8 cellular contexts compared by ENCODE assay signal in the genomic region with DNA sequence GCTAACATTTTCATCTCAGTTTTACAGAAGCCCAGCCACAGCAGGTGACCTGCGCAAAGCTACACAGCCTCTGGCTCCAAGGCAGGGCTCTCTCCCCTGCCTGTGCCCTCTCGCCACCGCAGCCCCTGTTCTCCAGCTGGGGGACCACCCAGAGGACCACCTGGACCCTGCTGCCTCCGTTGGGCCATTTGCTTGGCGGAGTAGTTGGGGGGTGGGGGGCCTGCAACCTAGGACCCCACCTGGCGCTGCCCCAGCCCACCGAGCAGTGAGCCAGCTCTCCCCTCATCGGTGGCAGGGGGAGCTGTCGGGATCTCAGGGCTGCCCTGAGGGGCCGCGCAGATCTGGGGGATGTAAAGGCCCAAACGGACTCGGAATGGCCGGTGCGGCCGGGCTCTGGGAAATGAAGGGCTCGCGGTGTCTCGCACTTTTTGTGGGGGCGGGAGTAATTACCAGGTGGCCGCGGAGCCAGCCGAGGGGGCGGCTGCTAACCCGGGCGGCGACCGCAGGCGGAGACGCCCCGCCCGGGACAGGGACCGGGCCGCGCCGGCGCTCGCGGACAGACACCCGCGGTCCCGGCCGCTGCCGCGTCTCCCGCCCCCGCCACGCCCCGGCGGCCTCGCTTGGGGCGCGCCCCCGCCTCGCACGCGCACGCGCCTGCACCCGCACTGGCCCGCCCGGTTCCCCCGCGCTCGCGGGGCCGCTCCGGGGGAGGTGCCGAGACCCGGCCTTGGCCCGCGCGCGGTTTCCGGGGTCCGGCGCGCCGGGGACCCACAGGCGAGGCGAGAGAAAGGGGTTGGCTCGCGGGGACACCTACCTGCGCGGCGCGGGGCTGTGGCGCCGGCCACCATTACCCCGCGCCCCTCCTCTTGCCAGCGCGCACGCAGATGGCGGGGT. TPM values are rescaled to one million over a fixed set of nuclear protein-coding genes. Genes with fewer than 3 reads are reported as not detected.
A peak's percentile ranks its signal among the peaks of the same experiment; 100 is the strongest.
DNase-seq lines count a peak whose midpoint lies in the region; ATAC-seq and TF ChIP-seq lines count a peak whose summit lies in the region.

No MANE protein-coding gene starts in this region.

- H3K4me2 ChIP-seq in PC-9: peak overlapping the region; percentile 64

- H3K4me3 Mint-ChIP-seq in immature natural killer cell: peak overlapping the region; percentile 78 to 86 (median 80)
- H3K4me3 Mint-ChIP-seq in stimulated activated effector memory CD8-positive, alpha-beta T cell treated with anti-CD3 and anti-CD28 coated beads, Interleukin-12 subunit alpha, Interleukin-12 subunit beta, amount 100 ng/mL, for 72 hours: peak overlapping the region; percentile 62

- H3K36me3 ChIP-seq in PC-9 (ENCODE audit: low read depth) (no peaks in the 10 kb centered on the region), brain microvascular endothelial cell (replicated peaks) (no peaks in the 10 kb centered on the region)

- DNase-seq in activated effector memory CD4-positive, alpha-beta T cell treated with anti-CD3 and anti-CD28 coated beads, Interleukin-2, amount 50 U/mL, for 16 hours: peak; percentile 86
- DNase-seq in activated effector memory CD4-positive, alpha-beta T cell treated with Interleukin-2 at 50 U/mL for 16 hours: no peak
- peak in 1 of 2 experiments; percentile 3 for DNase-seq in PC-9
- DNase-seq in brain microvascular endothelial cell: no peak
- peak; percentile 71 to 74 (median 73) for DNase-seq in immature natural killer cell
- peak in 1 of 2 donors; percentile 74 for DNase-seq in stimulated activated effector memory CD8-positive, alpha-beta T cell treated with anti-CD3 and anti-CD28 coated beads, Interleukin-12 subunit alpha, Interleukin-12 subunit beta, amount 100 ng/mL, for 72 hours (ENCODE audit: low spot score in 2 of 2)

- intact Hi-C loops in PC-9 (cut with micrococcal nuclease; ENCODE audit: unreplicated experiment): no loop called here

- no peaks in the 10 kb centered on the region for H3K9me3 Mint-ChIP-seq in immature natural killer cell
- no peaks in the 10 kb centered on the region for H3K9me3 Mint-ChIP-seq in stimulated activated effector memory CD8-positive, alpha-beta T cell treated with anti-CD3 and anti-CD28 coated beads, Interleukin-12 subunit alpha, Interleukin-12 subunit beta, amount 100 ng/mL, for 72 hours

- H3K9me2 ChIP-seq in PC-9 (ENCODE audit: insufficient read depth): no peaks in the 10 kb centered on the region

- H3K36me3 Mint-ChIP-seq in immature natural killer cell: peaks cover 0 to 6% (median 0%) of the 10 kb centered on the region in 3 donors
- peaks cover 66% of the 10 kb centered on the region for H3K36me3 Mint-ChIP-seq in stimulated activated effector memory CD8-positive, alpha-beta T cell treated with anti-CD3 and anti-CD28 coated beads, Interleukin-12 subunit alpha, Interleukin-12 subunit beta, amount 100 ng/mL, for 72 hours

- H3K4me1 Mint-ChIP-seq in immature natural killer cell: peaks cover 72 to 92% of the 10 kb centered on the region in 2 donors
- peaks cover 85% of the 10 kb centered on the region for H3K4me1 Mint-ChIP-seq in stimulated activated effector memory CD8-positive, alpha-beta T cell treated with anti-CD3 and anti-CD28 coated beads, Interleukin-12 subunit alpha, Interleukin-12 subunit beta, amount 100 ng/mL, for 72 hours

- no peaks in the 10 kb centered on the region for H4K20me1 ChIP-seq in PC-9 (ENCODE audit: insufficient read depth)

- H3K27me3 Mint-ChIP-seq in immature natural killer cell (ENCODE audit: low read depth in 3 of 3): peaks cover 27 to 50% (median 37%) of the 10 kb centered on the region in 3 donors

- no TSS peak for BruUV-seq in PC-9 (replicated peaks; lab: Mats Ljungman, UMichigan)

- no peaks in the 10 kb centered on the region for H3K4me1 ChIP-seq in PC-9 (replicated peaks; ENCODE audit: insufficient read depth)

- H3K27me3 ChIP-seq in PC-9 (ENCODE audit: insufficient read depth, low read depth) (peaks cover 13% of the 10 kb centered on the region; the same call in 1 of the 2 replicates), brain microvascular endothelial cell (replicated peaks) (no peaks in the 10 kb centered on the region)

- no peaks in the 10 kb centered on the region for H3K9me3 ChIP-seq in PC-9 (ENCODE audit: insufficient read depth, low read depth)

- H2AFZ ChIP-seq in PC-9: no peak overlapping the region

- TF ChIP-seq CTCF in PC-9 (conservative IDR thresholded peaks at IDR 0.05): no peak
- TF ChIP-seq CTCF in brain microvascular endothelial cell (IDR thresholded peaks at IDR 0.05; ENCODE audit: low read depth, low read length, missing control alignments): peak; percentile 48

- no peaks in the 10 kb centered on the region for H3K79me2 ChIP-seq in PC-9 (ENCODE audit: low read depth)

- H3F3A ChIP-seq in PC-9 (ENCODE audit: insufficient read depth, low read depth): no peaks in the 10 kb centered on the region

- peak overlapping the region; percentile 42; the same call in 1 of the 2 replicates for H3K4me3 ChIP-seq in PC-9
- peak overlapping the region; percentile 51 for H3K4me3 ChIP-seq in brain microvascular endothelial cell (ENCODE audit: low read depth, low read length)

- peak overlapping the region; percentile 90 to 97 (median 93) for H3K27ac Mint-ChIP-seq in immature natural killer cell
- H3K27ac Mint-ChIP-seq in stimulated activated effector memory CD8-positive, alpha-beta T cell treated with anti-CD3 and anti-CD28 coated beads, Interleukin-12 subunit alpha, Interleukin-12 subunit beta, amount 100 ng/mL, for 72 hours: peak overlapping the region; percentile 85

- CTCF ChIA-PET in PC-9 (lab: Charles Lee): no interaction called here

- in situ Hi-C loops in brain microvascular endothelial cell (cut with HindIII; ENCODE audit: low pct_ligation_motif_present, low sequenced_read_pairs): no loop called here

- ATAC-seq in stimulated activated effector memory CD8-positive, alpha-beta T cell treated with anti-CD3 and anti-CD28 coated beads, Interleukin-12 subunit alpha, Interleukin-12 subunit beta, amount 100 ng/mL, for 72 hours: peak; percentile 41
- ATAC-seq in GM21360 (IDR thresholded peaks at IDR 0.05; ENCODE audit: unreplicated experiment) (no peak), HG03571 (IDR thresholded peaks at IDR 0.05; ENCODE audit: unreplicated experiment) (no peak)

- H3K27ac ChIP-seq in PC-9 (no peak overlapping the region), brain microvascular endothelial cell (no peak overlapping the region)

- POLR2A ChIA-PET in PC-9 (lab: Charles Lee; ENCODE audit: unreplicated experiment): no interaction called here

RNA-seq across cellular contexts. Expression of a gene that starts 8.6 kb away (rescaled TPM):
- total RNA-seq in PC-9 (2021): not detected in 2 replicates
- polyA plus RNA-seq in immature natural killer cell: 10 to 100 TPM; 19.0 to 40.4 (median 22.4) TPM

Comparison
In these comparisons a context has a peak if more than half of its experiments do, and no peak if none do; other contexts are left out.
1. DNase-seq: peak in activated effector memory CD4-positive, alpha-beta T cell treated with anti-CD3 and anti-CD28 coated beads, Interleukin-2, amount 50 U/mL, for 16 hours (single experiment) and immature natural killer cell (3 of 3); none in activated effector memory CD4-positive, alpha-beta T cell treated with Interleukin-2 at 50 U/mL for 16 hours (single experiment) and brain microvascular endothelial cell (single experiment).